ENCODE assay signal across 12 cellular contexts in genomic region chr13:62643007-62643483, GRCh38.
A peak's percentile ranks its signal among the peaks of the same experiment; 100 is the strongest.
DNase-seq lines count a peak whose midpoint lies in the region; ATAC-seq and TF ChIP-seq lines count a peak whose summit lies in the region.
"Had no signal": no experiment of that assay in that cellular context is flagged by ENCODE, and none has a peak within 500 bp of the region (broad histone marks: within the 10 kb centered on the region; RNA-seq: fewer than 3 reads in every experiment).

No MANE protein-coding gene starts in this region.

- no peak for TF ChIP-seq CTCF in mammary epithelial cell (conservative IDR thresholded peaks at IDR 0.05 in 1 of 2, IDR thresholded peaks at IDR 0.05 in 1 of 2; ENCODE audit: extremely low read depth in 1 of 2, insufficient read depth in 1 of 2, low read depth in 1 of 2, low read length in 2 of 2)

- TF ChIP-seq EP300 in Ishikawa (IDR thresholded peaks at IDR 0.05; ENCODE audit: borderline replicate concordance): no peak; the same call in 1 of the 2 replicates

- ATAC-seq in activated naive CD4-positive, alpha-beta T cell treated with anti-CD3 and anti-CD28 coated beads, Interleukin-2, amount 50 U/mL, for 72 hours: peak; percentile 96 to 97
- peak; percentile 93 for ATAC-seq in stimulated activated effector memory CD8-positive, alpha-beta T cell treated with anti-CD3 and anti-CD28 coated beads, Interleukin-12 subunit alpha, Interleukin-12 subunit beta, amount 100 ng/mL, for 72 hours
- no peak for ATAC-seq in GM21737 (IDR thresholded peaks at IDR 0.05; ENCODE audit: unreplicated experiment)

- dilution Hi-C loops in mammary epithelial cell (cut with HindIII; ENCODE audit: low sequenced_read_pairs): no loop called here

- H3K4me1 Mint-ChIP-seq in stimulated activated effector memory CD8-positive, alpha-beta T cell treated with anti-CD3 and anti-CD28 coated beads, Interleukin-12 subunit alpha, Interleukin-12 subunit beta, amount 100 ng/mL, for 72 hours: no peaks in the 10 kb centered on the region
- no peaks in the 10 kb centered on the region for H3K4me1 Mint-ChIP-seq in activated T-helper 2 cell treated with anti-CD3 and anti-CD28 coated beads, Interferon-gamma antibody, Interleukin-2, Interleukin-4, amounts not matched to agents 10 μg/mL and 5 μg/mL and 100 μg/mL, durations not matched to agents 14 hours and 24 hours and 36 hours (ENCODE audit: low read depth)

- no peak overlapping the region for H3K27ac Mint-ChIP-seq in activated naive CD4-positive, alpha-beta T cell treated with anti-CD3 and anti-CD28 coated beads, Interleukin-2, amount 50 U/mL, for 72 hours
- no peak overlapping the region for H3K27ac Mint-ChIP-seq in stimulated activated effector memory CD8-positive, alpha-beta T cell treated with anti-CD3 and anti-CD28 coated beads, Interleukin-12 subunit alpha, Interleukin-12 subunit beta, amount 100 ng/mL, for 72 hours
- no peak overlapping the region for H3K27ac Mint-ChIP-seq in activated T-helper 2 cell treated with anti-CD3 and anti-CD28 coated beads, Interferon-gamma antibody, Interleukin-2, Interleukin-4, amounts not matched to agents 10 μg/mL and 5 μg/mL and 100 μg/mL, durations not matched to agents 14 hours and 24 hours and 36 hours

- CTCF ChIA-PET in mammary epithelial cell (lab: Charles Lee; ENCODE audit: low non-redundant PET): no interaction called here

- H4K20me1 ChIP-seq in mammary epithelial cell (ENCODE audit: insufficient read depth, low read length): no peaks in the 10 kb centered on the region

- 61% methylated on average over 4 of the region's 4 CpGs for WGBS in mammary epithelial cell (ENCODE audit: low coverage, missing lambda C conversion rate)

- H2AFZ ChIP-seq in mammary epithelial cell (ENCODE audit: low read depth, low read length): no peak overlapping the region

- H3K27ac ChIP-seq in mammary epithelial cell (ENCODE audit: insufficient read depth, low read depth, low read length): no peak overlapping the region

- no peak for TF ChIP-seq RAD21 in Ishikawa (IDR thresholded peaks at IDR 0.05; ENCODE audit: low read depth)

- no peak overlapping the region for H3K4me3 ChIP-seq in mammary epithelial cell (replicated peaks in 1 of 3; ENCODE audit: insufficient read depth in 1 of 3, low read depth in 2 of 3, low read length in 3 of 3)

- H3K9me3 Mint-ChIP-seq in activated naive CD4-positive, alpha-beta T cell treated with anti-CD3 and anti-CD28 coated beads, Interleukin-2, amount 50 U/mL, for 72 hours: peaks cover 28 to 29% of the 10 kb centered on the region in 2 donors
- H3K9me3 Mint-ChIP-seq in stimulated activated effector memory CD8-positive, alpha-beta T cell treated with anti-CD3 and anti-CD28 coated beads, Interleukin-12 subunit alpha, Interleukin-12 subunit beta, amount 100 ng/mL, for 72 hours: peaks cover 17% of the 10 kb centered on the region
- H3K9me3 Mint-ChIP-seq in activated T-helper 2 cell treated with anti-CD3 and anti-CD28 coated beads, Interferon-gamma antibody, Interleukin-2, Interleukin-4, amounts not matched to agents 10 μg/mL and 5 μg/mL and 100 μg/mL, durations not matched to agents 14 hours and 24 hours and 36 hours: peaks cover 28% of the 10 kb centered on the region

- no peak overlapping the region for H3K4me2 ChIP-seq in mammary epithelial cell (ENCODE audit: insufficient read depth, low read depth, low read length)

- H3K27me3 ChIP-seq in mammary epithelial cell (ENCODE audit: insufficient read depth, low read length): no peaks in the 10 kb centered on the region

- no peak overlapping the region for H3K9ac ChIP-seq in mammary epithelial cell (ENCODE audit: insufficient read depth, low read length)

- H3K79me2 ChIP-seq in mammary epithelial cell (ENCODE audit: insufficient read depth, low read length): no peaks in the 10 kb centered on the region

- no peaks in the 10 kb centered on the region for H3K27me3 Mint-ChIP-seq in activated T-helper 2 cell treated with anti-CD3 and anti-CD28 coated beads, Interferon-gamma antibody, Interleukin-2, Interleukin-4, amounts not matched to agents 10 μg/mL and 5 μg/mL and 100 μg/mL, durations not matched to agents 14 hours and 24 hours and 36 hours (ENCODE audit: low read depth)
- H3K27me3 Mint-ChIP-seq: brain had no signal

- BruUV-seq in mammary epithelial cell (replicated peaks; lab: Mats Ljungman, UMichigan): no TSS peak

- H3K36me3 Mint-ChIP-seq in activated naive CD4-positive, alpha-beta T cell treated with anti-CD3 and anti-CD28 coated beads, Interleukin-2, amount 50 U/mL, for 72 hours: peaks cover 0 to 5% of the 10 kb centered on the region in 2 donors
- H3K36me3 Mint-ChIP-seq in stimulated activated effector memory CD8-positive, alpha-beta T cell treated with anti-CD3 and anti-CD28 coated beads, Interleukin-12 subunit alpha, Interleukin-12 subunit beta, amount 100 ng/mL, for 72 hours: no peaks in the 10 kb centered on the region
- no peaks in the 10 kb centered on the region for H3K36me3 Mint-ChIP-seq in activated T-helper 2 cell treated with anti-CD3 and anti-CD28 coated beads, Interferon-gamma antibody, Interleukin-2, Interleukin-4, amounts not matched to agents 10 μg/mL and 5 μg/mL and 100 μg/mL, durations not matched to agents 14 hours and 24 hours and 36 hours (ENCODE audit: low read depth)
- H3K36me3 Mint-ChIP-seq: brain had no signal

- peaks cover 24% of the 10 kb centered on the region for H3K9me3 ChIP-seq in mammary epithelial cell (replicated peaks; ENCODE audit: insufficient read depth, low read length)

- H3K4me1 ChIP-seq in mammary epithelial cell (ENCODE audit: insufficient read depth, low read length): no peaks in the 10 kb centered on the region

- peak in 1 of 2 donors; percentile 11 for DNase-seq in activated naive CD4-positive, alpha-beta T cell treated with anti-CD3 and anti-CD28 coated beads, Interleukin-2, amount 50 U/mL, for 72 hours (ENCODE audit: low spot score in 2 of 2)
- no peak for DNase-seq in activated naive CD4-positive, alpha-beta T cell (lab: John Stamatoyannopoulos, UW)
- DNase-seq in mammary epithelial cell (peak; percentile 7), SHP77 treated with DMSO at 0.1 percent for 48 hours (lab: John Stamatoyannopoulos, UW) (no peak)
- DNase-seq in stimulated activated effector memory CD8-positive, alpha-beta T cell treated with anti-CD3 and anti-CD28 coated beads, Interleukin-12 subunit alpha, Interleukin-12 subunit beta, amount 100 ng/mL, for 72 hours (ENCODE audit: low spot score in 2 of 2): no peak
- DNase-seq in activated T-helper 2 cell treated with anti-CD3 and anti-CD28 coated beads, Interferon-gamma antibody, Interleukin-2, Interleukin-4, amounts not matched to agents 10 μg/mL and 5 μg/mL and 100 μg/mL, durations not matched to agents 14 hours and 24 hours and 36 hours (ENCODE audit: low spot score): no peak
- DNase-seq: activated CD4-positive, alpha-beta T cell treated with anti-CD3 and anti-CD28 coated beads for 1 hour; foreskin melanocyte; NCI-H1417 treated with DMSO at 0.1 percent for 48 hours had no signal

- H3K36me3 ChIP-seq in mammary epithelial cell (ENCODE audit: insufficient read depth, low read length): no peaks in the 10 kb centered on the region

- intact Hi-C loops in mammary epithelial cell (cut with micrococcal nuclease): no loop called here
- intact Hi-C loops in activated T-helper 2 cell treated with anti-CD3 and anti-CD28 coated beads, Interferon-gamma antibody, Interleukin-2, Interleukin-4, amounts not matched to agents 10 μg/mL and 5 μg/mL and 100 μg/mL, durations not matched to agents 14 hours and 24 hours and 36 hours (cut with micrococcal nuclease): no loop called here

- in situ Hi-C loops in mammary epithelial cell (cut with MboI; ENCODE audit: low sequenced_read_pairs in 2 of 2): no loop called here

- no peak overlapping the region for H3K4me3 Mint-ChIP-seq in stimulated activated effector memory CD8-positive, alpha-beta T cell treated with anti-CD3 and anti-CD28 coated beads, Interleukin-12 subunit alpha, Interleukin-12 subunit beta, amount 100 ng/mL, for 72 hours
- H3K4me3 Mint-ChIP-seq in activated T-helper 2 cell treated with anti-CD3 and anti-CD28 coated beads, Interferon-gamma antibody, Interleukin-2, Interleukin-4, amounts not matched to agents 10 μg/mL and 5 μg/mL and 100 μg/mL, durations not matched to agents 14 hours and 24 hours and 36 hours (ENCODE audit: low read depth): no peak overlapping the region
- H3K4me3 Mint-ChIP-seq: brain had no signal

TF ChIP-seq in Ishikawa, 13 proteins besides CTCF, POLR2A, EP300 and RAD21 (continues in another document):
- TF ChIP-seq TCF12 (IDR thresholded peaks at IDR 0.05; ENCODE audit: low read depth) (peak; percentile 43; the same call in 1 of the 2 replicates), FOXM1 (IDR thresholded peaks at IDR 0.05; ENCODE audit: borderline replicate concordance, low read depth) (no peak), REST (IDR thresholded peaks at IDR 0.05; ENCODE audit: low read depth) (no peak), ZBTB7A (IDR thresholded peaks at IDR 0.05; ENCODE audit: low read depth) (no peak), NFIC (IDR thresholded peaks at IDR 0.05) (no peak), YY1 (IDR thresholded peaks at IDR 0.05; ENCODE audit: low read depth) (no peak), CEBPB (IDR thresholded peaks at IDR 0.05) (no peak), TAF1 (IDR thresholded peaks at IDR 0.05; ENCODE audit: low read depth) (no peak), TEAD4 (IDR thresholded peaks at IDR 0.05) (0 out of 2 replicates have a peak, but pooled peaks have one; percentile 20)
